ENCODE assay signal across 23 cellular contexts in genomic region chr2:11995381-11995947, GRCh38.
A peak's percentile ranks its signal among the peaks of the same experiment; 100 is the strongest.
DNase-seq lines count a peak whose midpoint lies in the region; ATAC-seq and TF ChIP-seq lines count a peak whose summit lies in the region.
"Had no signal": no experiment of that assay in that cellular context is flagged by ENCODE, and none has a peak within 500 bp of the region (broad histone marks: within the 10 kb centered on the region; RNA-seq: fewer than 3 reads in every experiment).

No MANE protein-coding gene starts in this region.

- DNase-seq in ELR (ENCODE audit: low read depth) (peak; percentile 72), PC-3 (peak; percentile 54), dermis blood vessel endothelial cell (peak; percentile 39), osteocyte (ENCODE audit: extremely low spot score, unreplicated experiment) (no peak), NCI-H510A (lab: John Stamatoyannopoulos, UW) (no peak)
- DNase-seq in T-helper 2 cell treated with Interferon-gamma antibody and Interleukin-4, amounts not matched to agents 5 μg/mL and 100 μg/mL, for 36 hours (ENCODE audit: low spot score) = no peak
- no peak for DNase-seq in activated CD4-positive, CD25-positive, alpha-beta regulatory T cell treated with anti-CD3 and anti-CD28 coated beads, Interleukin-2, amount 50 U/mL, for 72 hours
- DNase-seq: activated CD4-positive, alpha-beta T cell treated with anti-CD3 and anti-CD28 coated beads, Interleukin-2, amount 10 ng/mL, durations not matched to agents 24 days and 14 days; CD4-positive, CD25-positive, alpha-beta regulatory T cell; effector CD8-positive, alpha-beta T cell; left colon; midbrain; MM.1S; NCI-H1436; NCI-H2171 treated with DMSO at 0.1 percent for 48 hours; posterior cingulate gyrus; Right ventricle myocardium superior; sigmoid colon; T-cell; upper lobe of right lung had no signal

- H3K9me3 ChIP-seq in PC-3 (ENCODE audit: low read length) = no peaks in the 10 kb centered on the region
- H3K9me3 ChIP-seq: upper lobe of right lung had no signal

- H4K20me1 ChIP-seq in PC-3 (ENCODE audit: low read length) = no peaks in the 10 kb centered on the region

- no peaks in the 10 kb centered on the region for H3K27me3 ChIP-seq in PC-3 (ENCODE audit: low read length)
- H3K27me3 ChIP-seq: sigmoid colon, upper lobe of right lung had no signal

- H3K4me3 Mint-ChIP-seq in osteocyte (ENCODE audit: unreplicated experiment) = peak overlapping the region; percentile 12
- no peak overlapping the region for H3K4me3 Mint-ChIP-seq in T-helper 2 cell treated with Interferon-gamma antibody and Interleukin-4, amounts not matched to agents 5 μg/mL and 100 μg/mL, for 36 hours
- H3K4me3 Mint-ChIP-seq: activated CD4-positive, alpha-beta T cell treated with anti-CD3 and anti-CD28 coated beads, Interleukin-2, amount 10 ng/mL, durations not matched to agents 24 days and 14 days; CD4-positive, CD25-positive, alpha-beta regulatory T cell; nephron; T-cell had no signal

- H3F3A ChIP-seq in PC-3 (ENCODE audit: low read length, unreplicated experiment) = no peaks in the 10 kb centered on the region

- H3K27ac Mint-ChIP-seq in osteocyte (ENCODE audit: unreplicated experiment) = peak overlapping the region; percentile 76
- H3K27ac Mint-ChIP-seq in T-helper 2 cell treated with Interferon-gamma antibody and Interleukin-4, amounts not matched to agents 5 μg/mL and 100 μg/mL, for 36 hours = no peak overlapping the region
- H3K27ac Mint-ChIP-seq: activated CD4-positive, alpha-beta T cell treated with anti-CD3 and anti-CD28 coated beads, Interleukin-2, amount 10 ng/mL, durations not matched to agents 24 days and 14 days; activated naive CD4-positive, alpha-beta T cell treated with anti-CD3 and anti-CD28 coated beads, Interleukin-2, amount 50 U/mL, for 72 hours; CD4-positive, CD25-positive, alpha-beta regulatory T cell had no signal

- no TSS peak for BruUV-seq in PC-3 (replicated peaks; lab: Mats Ljungman, UMichigan)

- H2AFZ ChIP-seq in PC-3 (ENCODE audit: low read length) = no peak overlapping the region

- H3K36me3 ChIP-seq in PC-3 (ENCODE audit: low read depth, low read length) = no peaks in the 10 kb centered on the region
- H3K36me3 ChIP-seq: sigmoid colon, upper lobe of right lung had no signal

- H3K9me3 Mint-ChIP-seq in osteocyte (ENCODE audit: unreplicated experiment) = peaks cover 4% of the 10 kb centered on the region
- H3K9me3 Mint-ChIP-seq in T-helper 2 cell treated with Interferon-gamma antibody and Interleukin-4, amounts not matched to agents 5 μg/mL and 100 μg/mL, for 36 hours = no peaks in the 10 kb centered on the region

- no peak overlapping the region for H3K27ac ChIP-seq in PC-3 (ENCODE audit: low read length)
- H3K27ac ChIP-seq: HL-60, sigmoid colon, upper lobe of right lung had no signal

- peak overlapping the region; percentile 11; the same call in 1 of the 2 replicates for H3K4me2 ChIP-seq in PC-3 (ENCODE audit: low read length)

- ATAC-seq in PC-3 = peak; percentile 60
- ATAC-seq: activated naive CD4-positive, alpha-beta T cell treated with anti-CD3 and anti-CD28 coated beads, Interleukin-2, amount 50 U/mL, for 72 hours; left colon; T-cell; upper lobe of right lung had no signal

- CTCF ChIA-PET in PC-3 (lab: Charles Lee) = no interaction called here

- no peak overlapping the region for H3K4me3 ChIP-seq in PC-3 (ENCODE audit: low read length)
- H3K4me3 ChIP-seq: sigmoid colon, upper lobe of right lung had no signal

- POLR2A ChIA-PET in PC-3 (lab: Charles Lee; ENCODE audit: unreplicated experiment) = no interaction called here

- peaks cover 38% of the 10 kb centered on the region for H3K4me1 Mint-ChIP-seq in osteocyte (ENCODE audit: unreplicated experiment)
- no peaks in the 10 kb centered on the region for H3K4me1 Mint-ChIP-seq in T-helper 2 cell treated with Interferon-gamma antibody and Interleukin-4, amounts not matched to agents 5 μg/mL and 100 μg/mL, for 36 hours (ENCODE audit: low read depth)
- H3K4me1 Mint-ChIP-seq: activated CD4-positive, alpha-beta T cell treated with anti-CD3 and anti-CD28 coated beads, Interleukin-2, amount 10 ng/mL, durations not matched to agents 24 days and 14 days; CD4-positive, CD25-positive, alpha-beta regulatory T cell; nephron had no signal

- peaks cover 8% of the 10 kb centered on the region for H3K27me3 Mint-ChIP-seq in osteocyte (ENCODE audit: unreplicated experiment)
- no peaks in the 10 kb centered on the region for H3K27me3 Mint-ChIP-seq in T-helper 2 cell treated with Interferon-gamma antibody and Interleukin-4, amounts not matched to agents 5 μg/mL and 100 μg/mL, for 36 hours (ENCODE audit: low read depth)

- peaks cover 25% of the 10 kb centered on the region; the same call in 1 of the 2 replicates for H3K4me1 ChIP-seq in PC-3 (ENCODE audit: insufficient read depth, low read length)
- H3K4me1 ChIP-seq: upper lobe of right lung had no signal

- H3K9me2 ChIP-seq in PC-3 (replicated peaks; ENCODE audit: low read length) = no peaks in the 10 kb centered on the region

- intact Hi-C loops in PC-3 (cut with micrococcal nuclease) = no loop called here

- H3K9ac ChIP-seq in PC-3 (ENCODE audit: low read length) = no peak overlapping the region

- no peaks in the 10 kb centered on the region for H3K36me3 Mint-ChIP-seq in osteocyte (ENCODE audit: unreplicated experiment)
- no peaks in the 10 kb centered on the region for H3K36me3 Mint-ChIP-seq in T-helper 2 cell treated with Interferon-gamma antibody and Interleukin-4, amounts not matched to agents 5 μg/mL and 100 μg/mL, for 36 hours (ENCODE audit: low read depth)
- H3K36me3 Mint-ChIP-seq: CD4-positive, CD25-positive, alpha-beta regulatory T cell had no signal

- no peaks in the 10 kb centered on the region for H3K79me2 ChIP-seq in PC-3 (ENCODE audit: low read length)

- TF ChIP-seq CTCF in PC-3 (conservative IDR thresholded peaks at IDR 0.05; ENCODE audit: low read depth, low read length) (no peak), osteocyte (IDR thresholded peaks at IDR 0.05) (no peak)

Comparison
In these comparisons a context has a peak if more than half of its experiments do, and no peak if none do; other contexts are left out.
1. DNase-seq: peak in ELR (single experiment), PC-3 (single experiment) and dermis blood vessel endothelial cell (single experiment); none in osteocyte (single experiment), T-helper 2 cell treated with Interferon-gamma antibody and Interleukin-4, amounts not matched to agents 5 μg/mL and 100 μg/mL, for 36 hours (single experiment), activated CD4-positive, CD25-positive, alpha-beta regulatory T cell treated with anti-CD3 and anti-CD28 coated beads, Interleukin-2, amount 50 U/mL, for 72 hours (single experiment) and NCI-H510A (single experiment).